Comparison of ENCODE assay signal across 20 cellular contexts in genomic region chr2:240814946-240815760, GRCh38. TPM values are rescaled to one million over a fixed set of nuclear protein-coding genes. Genes with fewer than 3 reads are reported as not detected.
"Had no signal": no experiment of that assay in that cellular context is flagged by ENCODE, and none has a peak within 500 bp of the region (broad histone marks: within the 10 kb centered on the region; RNA-seq: fewer than 3 reads in every experiment).

No MANE protein-coding gene starts in this region.

- H3K9me3 Mint-ChIP-seq: activated naive CD8-positive, alpha-beta T cell treated with anti-CD3 and anti-CD28 coated beads, Interleukin-2, amount 50 U/mL, for 24 hours had no signal

- DNase-seq: activated CD4-positive, alpha-beta T cell treated with anti-CD3 and anti-CD28 coated beads, Interleukin-2, amount 10 ng/mL, durations not matched to agents 24 days and 14 days; activated CD8-positive, alpha-beta T cell treated with anti-CD3 and anti-CD28 coated beads for 36 hours; activated naive CD4-positive, alpha-beta T cell; activated naive CD8-positive, alpha-beta T cell treated with anti-CD3 and anti-CD28 coated beads, Interleukin-2, amount 50 U/mL, for 24 hours; anterior cingulate cortex; central memory CD4-positive, alpha-beta T cell; colonic mucosa; mucosa of descending colon; naive B cell; stimulated activated CD4-positive, alpha-beta T cell treated with anti-CD3 and anti-CD28 coated beads, Interleukin-4, amount 100 ng/mL, for 4 hours; stimulated activated naive B cell treated with anti-CD40 and anti-IgM and Interleukin-4, amounts not matched to agents 10 μg/mL and 1 μg/mL and 100 μg/mL, for 72 hours; T-helper 1 cell; T-helper 9 cell; thyroid gland; uterus had no signal

- H3K4me3 Mint-ChIP-seq: activated CD4-positive, alpha-beta T cell treated with anti-CD3 and anti-CD28 coated beads, Interleukin-2, amount 10 ng/mL, durations not matched to agents 24 days and 14 days; activated CD8-positive, alpha-beta T cell treated with anti-CD3 and anti-CD28 coated beads for 36 hours; activated naive CD8-positive, alpha-beta T cell treated with anti-CD3 and anti-CD28 coated beads, Interleukin-2, amount 50 U/mL, for 24 hours; activated T-helper 1 cell treated with anti-CD3 and anti-CD28 coated beads, Interleukin-12 subunit alpha, Interleukin-12 subunit beta, Interleukin-2, Interleukin-4 antibody, amounts not matched to agents 30 ng/mL and 10 ng/mL and 1 ng/mL, durations not matched to agents 14 hours and 24 hours and 36 hours; memory B cell; stimulated activated naive B cell treated with anti-CD40 and anti-IgM and Interleukin-4, amounts not matched to agents 10 μg/mL and 1 μg/mL and 100 μg/mL, for 72 hours had no signal

- ATAC-seq: activated CD8-positive, alpha-beta T cell treated with anti-CD3 and anti-CD28 coated beads for 36 hours; activated naive CD8-positive, alpha-beta T cell treated with anti-CD3 and anti-CD28 coated beads, Interleukin-2, amount 50 U/mL, for 24 hours; mucosa of descending colon; pancreas; sciatic nerve; stimulated activated naive B cell treated with anti-CD40 and anti-IgM and Interleukin-4, amounts not matched to agents 10 μg/mL and 1 μg/mL and 100 μg/mL, for 72 hours had no signal

- H3K27ac Mint-ChIP-seq: activated CD4-positive, alpha-beta T cell treated with anti-CD3 and anti-CD28 coated beads, Interleukin-2, amount 10 ng/mL, durations not matched to agents 24 days and 14 days; activated CD8-positive, alpha-beta T cell treated with anti-CD3 and anti-CD28 coated beads for 36 hours; activated naive CD8-positive, alpha-beta T cell treated with anti-CD3 and anti-CD28 coated beads, Interleukin-2, amount 50 U/mL, for 24 hours; activated T-helper 1 cell treated with anti-CD3 and anti-CD28 coated beads, Interleukin-12 subunit alpha, Interleukin-12 subunit beta, Interleukin-2, Interleukin-4 antibody, amounts not matched to agents 30 ng/mL and 10 ng/mL and 1 ng/mL, durations not matched to agents 14 hours and 24 hours and 36 hours; memory B cell; stimulated activated naive B cell treated with anti-CD40 and anti-IgM and Interleukin-4, amounts not matched to agents 10 μg/mL and 1 μg/mL and 100 μg/mL, for 72 hours had no signal

- H3K4me1 Mint-ChIP-seq: activated CD4-positive, alpha-beta T cell treated with anti-CD3 and anti-CD28 coated beads, Interleukin-2, amount 10 ng/mL, durations not matched to agents 24 days and 14 days had no signal

RNA-seq across cellular contexts. Expression of gene AGXT, which starts 53.5 kb away (rescaled TPM):
- total RNA-seq: activated CD4-positive, alpha-beta T cell treated with anti-CD3 and anti-CD28 coated beads, Interleukin-2, amount 10 ng/mL, durations not matched to agents 24 days and 14 days; activated CD8-positive, alpha-beta T cell treated with anti-CD3 and anti-CD28 coated beads for 36 hours; activated T-helper 1 cell treated with anti-CD3 and anti-CD28 coated beads, Interleukin-12 subunit alpha, Interleukin-12 subunit beta, Interleukin-2, Interleukin-4 antibody, amounts not matched to agents 30 ng/mL and 10 ng/mL and 1 ng/mL, durations not matched to agents 14 hours and 24 hours and 36 hours; frontal cortex; sciatic nerve; thyroid gland; uterus had no signal
